In the genomic region with DNA sequence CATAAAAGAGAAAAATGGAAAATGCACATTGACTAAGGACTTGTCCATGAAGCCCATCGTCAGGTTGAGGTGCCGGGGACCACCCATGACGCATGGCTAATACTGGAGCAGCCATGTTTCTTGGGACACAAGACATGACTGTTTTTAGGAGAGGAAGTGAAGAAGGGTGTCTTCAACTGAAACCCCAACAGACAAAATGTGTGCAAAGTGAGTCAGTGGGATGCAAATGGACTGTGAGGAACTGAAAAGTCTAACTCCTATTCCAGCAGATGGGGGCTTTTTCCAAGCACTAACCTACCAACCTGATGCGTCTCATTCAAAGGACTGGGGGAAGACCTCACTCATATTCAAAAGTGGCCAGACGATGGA, we compare ENCODE assay signal across 8 cellular contexts.
A peak's percentile ranks its signal among the peaks of the same experiment; 100 is the strongest.
DNase-seq lines count a peak whose midpoint lies in the region; ATAC-seq, FAIRE-seq and TF ChIP-seq lines count a peak whose summit lies in the region.

No MANE protein-coding gene starts in this region.

- no peaks in the 10 kb centered on the region for H3K9me3 ChIP-seq in effector memory CD4-positive, alpha-beta T cell (ENCODE audit: control insufficient read depth, low read length)
- H3K9me3 ChIP-seq in GM23248 (ENCODE audit: low read depth): no peaks in the 10 kb centered on the region

- in situ Hi-C loops in GM23248 (cut with MboI): no loop called here

- H3K27ac ChIP-seq in effector memory CD4-positive, alpha-beta T cell (ENCODE audit: insufficient read depth, low read length, poor library complexity, severe bottlenecking): peak overlapping the region; percentile 64
- H3K27ac ChIP-seq in GM23248: no peak overlapping the region

- intact Hi-C loops in left cardiac atrium (cut with DNase I): no loop called here

- DNase-seq in GM12891 (ENCODE audit: insufficient read length, low spot score) (no peak), NCI-H187 treated with DMSO at 0.1 percent for 48 hours (lab: John Stamatoyannopoulos, UW) (no peak), H7 (no peak), GM23248 (no peak), left cardiac atrium (no peak)
- DNase-seq in effector memory CD4-positive, alpha-beta T cell: no peak

- no peak overlapping the region for H3K4me2 ChIP-seq in GM23248 (ENCODE audit: unreplicated experiment)

- no peak for TF ChIP-seq POLR2A in GM12891 (IDR thresholded peaks at IDR 0.05; ENCODE audit: low read depth, low read length)

- H3K4me1 ChIP-seq in effector memory CD4-positive, alpha-beta T cell (ENCODE audit: control insufficient read depth, insufficient read depth, low read length, poor library complexity, severe bottlenecking): peaks cover 22% of the 10 kb centered on the region
- peaks cover 6% of the 10 kb centered on the region; the same call in 1 of the 2 replicates for H3K4me1 ChIP-seq in GM23248 (ENCODE audit: insufficient read depth)

- no peaks in the 10 kb centered on the region for H3F3A ChIP-seq in GM23248 (ENCODE audit: insufficient read depth)

- H3K9ac ChIP-seq in GM23248: no peak overlapping the region

- no peaks in the 10 kb centered on the region for H3K79me2 ChIP-seq in GM23248 (ENCODE audit: insufficient read depth)

- H3K27me3 ChIP-seq in effector memory CD4-positive, alpha-beta T cell (replicated peaks; ENCODE audit: control insufficient read depth, insufficient read depth, low read length, poor library complexity, severe bottlenecking): no peaks in the 10 kb centered on the region
- H3K27me3 ChIP-seq in H7 (ENCODE audit: control insufficient read depth, insufficient read depth, low read length) (no peaks in the 10 kb centered on the region), GM23248 (replicated peaks; ENCODE audit: insufficient read depth) (no peaks in the 10 kb centered on the region)

- H2AFZ ChIP-seq in GM23248: no peak overlapping the region

- peak; percentile 40 for ATAC-seq in GM19467 (IDR thresholded peaks at IDR 0.05; ENCODE audit: unreplicated experiment)
- peak; percentile 59 for ATAC-seq in HG03432 (IDR thresholded peaks at IDR 0.05; ENCODE audit: unreplicated experiment)
- no peak for ATAC-seq in left cardiac atrium

- no peaks in the 10 kb centered on the region for H3K9me2 ChIP-seq in GM23248 (ENCODE audit: insufficient read depth)

- H4K20me1 ChIP-seq in GM23248 (ENCODE audit: insufficient read depth): no peaks in the 10 kb centered on the region

- WGBS in GM23248 (ENCODE audit: low coverage in 1 of 2, low lambda C conversion rate in 2 of 2, missing lambda C conversion rate in 2 of 2), 2 experiments: 94 to 96% methylated on average over 5 of the region's 5 CpGs

- H3K36me3 ChIP-seq in effector memory CD4-positive, alpha-beta T cell (ENCODE audit: control insufficient read depth, insufficient read depth, low read length): no peaks in the 10 kb centered on the region
- H3K36me3 ChIP-seq in H7 (replicated peaks; ENCODE audit: control insufficient read depth, insufficient read depth, low read length) (no peaks in the 10 kb centered on the region), GM23248 (ENCODE audit: low read depth) (no peaks in the 10 kb centered on the region)

- H3K4me3 ChIP-seq in effector memory CD4-positive, alpha-beta T cell (ENCODE audit: insufficient read depth, low read depth, low read length, poor library complexity, severe bottlenecking): peak overlapping the region; percentile 43
- H3K4me3 ChIP-seq in H7 (ENCODE audit: insufficient read depth, low read depth, low read length) (no peak overlapping the region), GM23248 (no peak overlapping the region)

- no peak for FAIRE-seq in GM12891 (lab: Jason Lieb, UNC)

TF ChIP-seq in GM12891, 5 proteins besides CTCF, POLR2A, EP300 and RAD21:
- TF ChIP-seq POLR2AphosphoS5 (IDR thresholded peaks at IDR 0.05; ENCODE audit: low read depth, low read length): no peak
- TF ChIP-seq SPI1 (IDR thresholded peaks at IDR 0.05; ENCODE audit: low read depth, low read length): peak; percentile 97
- TF ChIP-seq PAX5 (IDR thresholded peaks at IDR 0.05; ENCODE audit: insufficient read depth, low read length, severe bottlenecking): no peak
- peak; percentile 95 for TF ChIP-seq POU2F2 (IDR thresholded peaks at IDR 0.05; ENCODE audit: low read depth, low read length)
- 0 out of 2 replicates have a peak, but pooled peaks have one; percentile 13 for TF ChIP-seq TAF1 (IDR thresholded peaks at IDR 0.05; ENCODE audit: low read depth, low read length)

Comparison
In these comparisons a context has a peak if more than half of its experiments do, and no peak if none do; other contexts are left out.
1. ATAC-seq: peak in GM19467 (single experiment) and HG03432 (single experiment); none in left cardiac atrium (0 of 2).